ENCODE assay signal across 18 cellular contexts in the genomic region with DNA sequence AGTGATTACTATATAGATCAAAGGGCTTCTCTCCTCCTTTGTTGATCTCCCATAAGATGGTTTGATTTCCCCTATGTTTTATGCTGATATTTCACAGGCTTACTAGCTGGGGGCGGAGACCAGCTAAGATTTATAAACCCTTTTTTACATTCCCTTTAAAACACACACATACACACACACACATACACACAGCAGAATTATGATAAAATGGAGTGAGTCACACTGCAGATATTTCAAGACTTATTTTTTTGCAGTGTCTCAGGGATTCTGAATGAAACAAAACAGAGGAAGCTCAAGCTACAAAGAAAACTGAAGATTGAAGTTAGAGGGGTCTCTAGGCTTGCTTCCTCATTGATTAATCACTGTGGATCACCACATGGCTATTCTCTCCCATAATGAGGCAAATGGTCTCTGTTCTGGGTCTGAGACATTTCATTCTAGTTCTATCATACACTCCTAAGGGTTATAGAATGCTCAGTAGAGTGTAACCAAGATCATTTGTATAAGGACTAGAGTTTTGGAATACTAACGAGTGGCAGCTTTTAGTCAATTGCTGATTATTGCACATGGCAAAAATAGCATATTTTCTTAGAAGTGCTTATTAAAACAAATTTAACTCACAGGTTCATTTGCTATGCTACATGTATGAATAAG. TPM values are rescaled to one million over a fixed set of nuclear protein-coding genes. Genes with fewer than 3 reads are reported as not detected.
DNase-seq lines count a peak whose midpoint lies in the region; ATAC-seq and TF ChIP-seq lines count a peak whose summit lies in the region.
"Had no signal": no experiment of that assay in that cellular context is flagged by ENCODE, and none has a peak within 500 bp of the region (broad histone marks: within the 10 kb centered on the region; RNA-seq: fewer than 3 reads in every experiment).

No MANE protein-coding gene starts in this region.

- intact Hi-C loops in PC-3 (cut with micrococcal nuclease), result no loop called here

- H3K9me2 ChIP-seq in PC-3 (replicated peaks; ENCODE audit: low read length), result no peaks in the 10 kb centered on the region

- no peak overlapping the region for H3K27ac ChIP-seq in PC-3 (ENCODE audit: low read length)
- H3K27ac ChIP-seq: parathyroid adenoma had no signal

- H4K20me1 ChIP-seq in PC-3 (ENCODE audit: low read length), result no peaks in the 10 kb centered on the region

- CTCF ChIA-PET in PC-3 (lab: Charles Lee), result no interaction called here

- no TSS peak for BruUV-seq in PC-3 (replicated peaks; lab: Mats Ljungman, UMichigan)

- no peaks in the 10 kb centered on the region for H3F3A ChIP-seq in PC-3 (ENCODE audit: low read length, unreplicated experiment)

- H3K36me3 ChIP-seq in PC-3 (ENCODE audit: low read depth, low read length), result no peaks in the 10 kb centered on the region

- no peak overlapping the region for H3K4me2 ChIP-seq in PC-3 (ENCODE audit: low read length)

- H3K4me3 ChIP-seq in PC-3 (ENCODE audit: low read length), result no peak overlapping the region
- H3K4me3 ChIP-seq in epithelial cell of esophagus (ENCODE audit: low read length), result no peak overlapping the region
- H3K4me3 ChIP-seq: mucosa of descending colon had no signal

- H3K79me2 ChIP-seq in PC-3 (ENCODE audit: low read length), result no peaks in the 10 kb centered on the region
- H3K79me2 ChIP-seq: parathyroid adenoma had no signal

- DNase-seq in EH (ENCODE audit: low read depth), result peak; percentile 73
- DNase-seq in PC-3, result peak; percentile 63
- peak; percentile 41 for DNase-seq in epithelial cell of esophagus (ENCODE audit: low read depth)
- DNase-seq in omental fat pad (ENCODE audit: low spot score), result no peak
- DNase-seq in SK-N-DZ (ENCODE audit: low spot score), result no peak
- no peak for DNase-seq in NCI-H1694 treated with DMSO at 0.1 percent for 48 hours (lab: John Stamatoyannopoulos, UW)
- no peak for DNase-seq in middle frontal gyrus (ENCODE audit: extremely low spot score, low spot score)
- DNase-seq: activated CD4-positive, alpha-beta T cell treated with anti-CD3 and anti-CD28 coated beads for 1 hour; kidney; mucosa of descending colon; NCI-H1105 treated with DMSO at 0.1 percent for 48 hours; NCI-H524; stimulated activated CD4-positive, alpha-beta T cell treated with anti-CD3 and anti-CD28 coated beads, Interleukin-1b, Interleukin-23, amount 100 ng/mL, for 48 hours; T-helper 17 cell; trophoblast cell had no signal

- no peak overlapping the region for H3K9ac ChIP-seq in PC-3 (ENCODE audit: low read length)
- H3K9ac ChIP-seq: parathyroid adenoma had no signal

- TF ChIP-seq CTCF in PC-3 (conservative IDR thresholded peaks at IDR 0.05; ENCODE audit: low read depth, low read length) (no peak), epithelial cell of esophagus (IDR thresholded peaks at IDR 0.05; ENCODE audit: insufficient read depth, low read depth, low read length, missing control alignments) (no peak), omental fat pad (IDR thresholded peaks at IDR 0.05) (no peak)

- ATAC-seq in PC-3 (peak; percentile 86), omental fat pad (ENCODE audit: low FRiP score) (peak; percentile 73), GM18861 (IDR thresholded peaks at IDR 0.05; ENCODE audit: unreplicated experiment) (no peak)
- ATAC-seq: mucosa of descending colon, T-helper 17 cell had no signal

- H3K9me3 ChIP-seq in PC-3 (ENCODE audit: low read length), result no peaks in the 10 kb centered on the region
- H3K9me3 ChIP-seq: mucosa of descending colon had no signal

- H3K27me3 ChIP-seq in PC-3 (ENCODE audit: low read length), result no peaks in the 10 kb centered on the region

- POLR2A ChIA-PET in PC-3 (lab: Charles Lee; ENCODE audit: unreplicated experiment), result no interaction called here

- H3K4me1 ChIP-seq in PC-3 (ENCODE audit: insufficient read depth, low read length), result peaks cover 9% of the 10 kb centered on the region
- H3K4me1 ChIP-seq: parathyroid adenoma had no signal

- H2AFZ ChIP-seq in PC-3 (ENCODE audit: low read length), result no peak overlapping the region
- H2AFZ ChIP-seq: parathyroid adenoma had no signal

RNA-seq across cellular contexts. Expression of gene INA, which starts 18.6 kb away (rescaled TPM):
- total RNA-seq in PC-3 (2014; rRNA removed) (not detected in 2 replicates), omental fat pad (not detected)
- 133 and 147 TPM in 2 replicates for polyA plus RNA-seq in SK-N-DZ (2014; cell fraction: cytosol; rRNA removed)
- polyA plus RNA-seq in SK-N-DZ (2014; cell fraction: nucleus; rRNA removed), result 52.9 and 66.2 TPM in 2 replicates
- total RNA-seq: T-helper 17 cell had no signal
- polyA plus RNA-seq: CD14-positive monocyte had no signal

RNA-seq across cellular contexts. Expression of gene RPEL1, which starts 49.8 kb away (rescaled TPM):
- total RNA-seq in PC-3 (2014; rRNA removed) (not detected in 2 replicates), omental fat pad (not detected)
- polyA plus RNA-seq in SK-N-DZ (2014; cell fraction: cytosol; rRNA removed), result not detected in 2 replicates
- not detected in 2 replicates for polyA plus RNA-seq in SK-N-DZ (2014; cell fraction: nucleus; rRNA removed)
- total RNA-seq: kidney, T-helper 17 cell had no signal
- polyA plus RNA-seq: CD14-positive monocyte had no signal

RNA-seq across cellular contexts. Expression of gene PCGF6, which starts 55.4 kb away (rescaled TPM):
- total RNA-seq in PC-3 (2014; rRNA removed) (8.8 and 11.6 TPM in 2 replicates), omental fat pad (10 to 100 TPM in 3 of 4 donors, 1 to 10 TPM in 1; 9.4 to 17.3 (median 12.4) TPM)
- 41.0 and 41.5 TPM in 2 replicates for polyA plus RNA-seq in SK-N-DZ (2014; cell fraction: cytosol; rRNA removed)
- 24.9 and 27.1 TPM in 2 replicates for polyA plus RNA-seq in SK-N-DZ (2014; cell fraction: nucleus; rRNA removed)

Comparison
In these comparisons a context has a peak if more than half of its experiments do, and no peak if none do; other contexts are left out.
1. DNase-seq: peak in EH (single experiment), PC-3 (single experiment) and epithelial cell of esophagus (single experiment); none in omental fat pad (single experiment), SK-N-DZ (single experiment), NCI-H1694 treated with DMSO at 0.1 percent for 48 hours (single experiment) and middle frontal gyrus (single experiment).